Comparison of ENCODE assay signal across 10 cellular contexts in the genomic region with DNA sequence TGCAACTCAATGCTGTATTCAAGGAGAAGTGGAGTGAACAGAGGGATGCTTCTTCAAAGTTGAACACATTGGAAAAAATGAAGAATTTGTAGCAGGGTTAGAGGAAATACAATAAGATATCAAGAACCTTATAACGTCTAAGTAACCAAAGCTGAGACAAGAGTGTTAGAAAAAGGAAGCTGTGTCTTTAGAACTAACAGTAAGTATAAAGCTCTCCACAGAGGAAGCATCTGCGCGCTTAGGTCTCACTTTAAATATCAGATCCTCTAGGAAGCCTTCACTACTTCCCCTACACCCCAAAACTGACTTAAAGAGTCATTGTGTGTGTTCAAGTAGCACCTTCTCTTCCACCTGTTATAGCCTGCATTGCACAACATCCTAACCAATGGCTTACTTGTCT. TPM values are rescaled to one million over a fixed set of nuclear protein-coding genes. Genes with fewer than 3 reads are reported as not detected.
DNase-seq lines count a peak whose midpoint lies in the region; ATAC-seq and TF ChIP-seq lines count a peak whose summit lies in the region.
"Had no signal": no experiment of that assay in that cellular context is flagged by ENCODE, and none has a peak within 500 bp of the region (broad histone marks: within the 10 kb centered on the region; RNA-seq: fewer than 3 reads in every experiment).

No MANE protein-coding gene starts in this region.

- no peak overlapping the region for H2AFZ ChIP-seq in GM23248
- H2AFZ ChIP-seq: neural progenitor cell had no signal

- H3K4me2 ChIP-seq in GM23248 (ENCODE audit: unreplicated experiment), result peak overlapping the region; percentile 56
- H3K4me2 ChIP-seq: neural progenitor cell had no signal

- no peak for TF ChIP-seq CTCF in Peyer's patch (IDR thresholded peaks at IDR 0.05)
- no peak for TF ChIP-seq CTCF in GM13977 (IDR thresholded peaks at IDR 0.05; ENCODE audit: extremely low read depth, insufficient read depth, missing control alignments)

- no peak overlapping the region for H3K9ac ChIP-seq in GM23248
- H3K9ac ChIP-seq: neural progenitor cell had no signal

- no peak for TF ChIP-seq POLR2A in Peyer's patch (IDR thresholded peaks at IDR 0.05)

- H3F3A ChIP-seq in GM23248 (ENCODE audit: insufficient read depth), result peaks cover 28% of the 10 kb centered on the region

- H3K4me3 ChIP-seq in GM23248, result peak overlapping the region; percentile 42; the same call in 1 of the 2 replicates
- H3K4me3 ChIP-seq in Peyer's patch, result peak overlapping the region in 1 of 4 donors; percentile 28
- H3K4me3 ChIP-seq: neural progenitor cell had no signal

- no peak for DNase-seq in GM23248
- no peak for DNase-seq in Peyer's patch
- DNase-seq in midbrain (lab: John Stamatoyannopoulos, UW), result peak; percentile 19
- DNase-seq in NCI-H2227 treated with DMSO at 0.1 percent for 48 hours (lab: John Stamatoyannopoulos, UW), result no peak
- no peak for DNase-seq in NCI-H69 (lab: John Stamatoyannopoulos, UW)
- DNase-seq in GM13977 (ENCODE audit: low spot score), result no peak
- DNase-seq in islet precursor cell, result no peak

- H3K9me3 ChIP-seq in GM23248 (ENCODE audit: low read depth) (no peaks in the 10 kb centered on the region), Peyer's patch (no peaks in the 10 kb centered on the region)

- H3K36me3 ChIP-seq in GM23248 (ENCODE audit: low read depth), result no peaks in the 10 kb centered on the region
- no peaks in the 10 kb centered on the region for H3K36me3 ChIP-seq in Peyer's patch
- H3K36me3 ChIP-seq: neural progenitor cell had no signal

- H3K4me1 ChIP-seq in GM23248 (ENCODE audit: insufficient read depth), result peaks cover 44% of the 10 kb centered on the region
- H3K4me1 ChIP-seq in Peyer's patch, result no peaks in the 10 kb centered on the region
- H3K4me1 ChIP-seq: neural progenitor cell had no signal

- in situ Hi-C loops in GM23248 (cut with MboI), result no loop called here
- in situ Hi-C loops in GM13977 (cut with MboI; ENCODE audit: low pct_unique_long_range_greater_than_20kb, low sequenced_read_pairs, unreplicated experiment), result no loop called here

- WGBS in GM23248 (ENCODE audit: low coverage in 1 of 2, low lambda C conversion rate in 2 of 2, missing lambda C conversion rate in 2 of 2), 2 experiments, result 73 to 82% methylated on average over 3 of the region's 3 CpGs

- H3K79me2 ChIP-seq in GM23248 (ENCODE audit: insufficient read depth), result no peaks in the 10 kb centered on the region

- H4K20me1 ChIP-seq in GM23248 (ENCODE audit: insufficient read depth), result no peaks in the 10 kb centered on the region

- H3K9me2 ChIP-seq in GM23248 (ENCODE audit: insufficient read depth), result no peaks in the 10 kb centered on the region

- ATAC-seq in GM18511 (IDR thresholded peaks at IDR 0.05; ENCODE audit: unreplicated experiment), result peak; percentile 10

- H3K27ac ChIP-seq in GM23248 (no peak overlapping the region), Peyer's patch (peak overlapping the region in 3 of 4 donors; percentile 20 to 51 (median 24))
- H3K27ac ChIP-seq: neural progenitor cell had no signal

- H3K27me3 ChIP-seq in GM23248 (replicated peaks; ENCODE audit: insufficient read depth) (no peaks in the 10 kb centered on the region), Peyer's patch (no peaks in the 10 kb centered on the region)
- H3K27me3 ChIP-seq: neural progenitor cell had no signal

RNA-seq across cellular contexts. Expression of gene CH25H, which starts 43.0 kb away (rescaled TPM):
- total RNA-seq in GM23248 (2014; rRNA removed; shearing (Covaris generic)), result 25.2 and 34.9 TPM in 2 replicates
- polyA plus RNA-seq in GM23248 (2016; fragmentation: Nextera tagmentation; extraction: Ambion mirVana), result 16.1 and 18.0 TPM in 2 replicates
- 1 to 10 TPM in 2 of 4 donors, under 1 TPM in 1, not detected in 1; 0.70 to 9.9 (median 3.1) TPM for total RNA-seq in Peyer's patch
- total RNA-seq: endothelial cell of umbilical vein had no signal
